Comparison of ENCODE assay signal across 31 cellular contexts in the genomic region with DNA sequence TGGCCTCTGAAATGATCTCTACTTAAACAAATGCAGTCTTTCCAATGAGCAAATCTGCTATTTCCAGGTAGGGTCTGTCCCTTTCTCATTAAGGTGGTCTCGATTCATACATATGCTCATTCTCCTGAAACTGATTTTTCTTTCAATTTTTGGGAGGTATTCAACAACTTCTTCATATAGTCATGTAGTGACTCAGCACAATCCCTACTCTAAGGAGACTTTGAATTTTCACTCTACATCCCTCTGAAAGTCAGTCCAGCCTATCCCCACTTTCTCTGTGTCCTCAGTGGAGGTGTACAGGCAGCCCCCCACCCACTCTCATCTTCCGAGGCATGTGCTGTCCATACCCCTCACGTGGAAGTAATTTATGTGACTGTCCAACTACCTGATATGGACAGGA.
"Had no signal": no experiment of that assay in that cellular context is flagged by ENCODE, and none has a peak within 500 bp of the region (broad histone marks: within the 10 kb centered on the region; RNA-seq: fewer than 3 reads in every experiment).

No MANE protein-coding gene starts in this region.

- H3K4me2 ChIP-seq: neural progenitor cell, smooth muscle cell had no signal

- H2AFZ ChIP-seq: neural progenitor cell, parathyroid adenoma had no signal

- H3K27me3 Mint-ChIP-seq: type B pancreatic cell had no signal

- H3K4me3 Mint-ChIP-seq: natural killer cell; nephron; neural progenitor cell; stimulated activated memory B cell treated with anti-CD40 and anti-IgM and Interleukin-4, amounts not matched to agents 10 μg/mL and 1 μg/mL and 100 μg/mL, for 72 hours; stimulated activated naive CD8-positive, alpha-beta T cell treated with anti-CD3 and anti-CD28 coated beads, Interleukin-15, amount 100 ng/mL, for 72 hours; type B pancreatic cell had no signal

- DNase-seq: natural killer cell; occipital lobe; ovary; posterior cingulate gyrus; psoas muscle; right cardiac atrium; spleen; stimulated activated CD4-positive, alpha-beta T cell treated with anti-CD3 and anti-CD28 coated beads, Interleukin-12 subunit alpha, Interleukin-12 subunit beta, amount 100 ng/mL, for 4 hours; stimulated activated CD4-positive, alpha-beta T cell treated with anti-CD3 and anti-CD28 coated beads, Interleukin-1b, Interleukin-23, amount 100 ng/mL, for 48 hours; stimulated activated CD4-positive, alpha-beta T cell treated with anti-CD3 and anti-CD28 coated beads, Interleukin-4, amount 100 ng/mL, for 1 hour; stimulated activated CD4-positive, alpha-beta T cell treated with anti-CD3 and anti-CD28 coated beads, Interleukin-4, amount 100 ng/mL, for 4 hours; stimulated activated CD8-positive, alpha-beta memory T cell treated with anti-CD3 and anti-CD28 coated beads, Interleukin-4, amount 100 ng/mL, for 48 hours; stimulated activated naive CD4-positive, alpha-beta T cell; stimulated activated naive CD8-positive, alpha-beta T cell treated with anti-CD3 and anti-CD28 coated beads, Interleukin-15, amount 100 ng/mL, for 72 hours; stimulated activated naive CD8-positive, alpha-beta T cell treated with anti-CD3 and anti-CD28 coated beads, Interleukin-15, Interleukin-2, amounts not matched to agents 100 U/mL and 50 U/mL, for 24 hours; substantia nigra; testis; tibial artery; transverse colon; upper lobe of right lung; uterus had no signal

- H3K36me3 ChIP-seq: neural progenitor cell, ovary, spleen, suprapubic skin, tibial artery, transverse colon, upper lobe of right lung, uterus had no signal

- H3K4me1 Mint-ChIP-seq: stimulated activated naive CD8-positive, alpha-beta T cell treated with anti-CD3 and anti-CD28 coated beads, Interleukin-15, amount 100 ng/mL, for 72 hours had no signal

- H3K4me1 ChIP-seq: parathyroid adenoma, psoas muscle, suprapubic skin, testis, tibial artery, transverse colon, upper lobe of right lung, uterus had no signal

- H3K4me3 ChIP-seq: neural progenitor cell, ovary, psoas muscle, skin epidermis, smooth muscle cell, spleen, suprapubic skin, testis, tibial artery, transverse colon, upper lobe of right lung, uterus had no signal

- ATAC-seq: natural killer cell; psoas muscle; right cardiac atrium; sciatic nerve; stimulated activated memory B cell treated with anti-CD40 and anti-IgM and Interleukin-4, amounts not matched to agents 10 μg/mL and 1 μg/mL and 100 μg/mL, for 72 hours; stimulated activated naive CD8-positive, alpha-beta T cell treated with anti-CD3 and anti-CD28 coated beads, Interleukin-15, amount 100 ng/mL, for 72 hours; stimulated activated naive CD8-positive, alpha-beta T cell treated with anti-CD3 and anti-CD28 coated beads, Interleukin-15, Interleukin-2, amounts not matched to agents 100 U/mL and 50 U/mL, for 24 hours; upper lobe of right lung had no signal

- H3K9me3 Mint-ChIP-seq: natural killer cell, type B pancreatic cell had no signal

- H3K27ac Mint-ChIP-seq: natural killer cell; nephron; neural progenitor cell; progenitor cell of endocrine pancreas; stimulated activated memory B cell treated with anti-CD40 and anti-IgM and Interleukin-4, amounts not matched to agents 10 μg/mL and 1 μg/mL and 100 μg/mL, for 72 hours; type B pancreatic cell had no signal

- H3K9me3 ChIP-seq: ovary, psoas muscle, suprapubic skin, testis, tibial artery, transverse colon, upper lobe of right lung, uterus had no signal

- H3K27me3 ChIP-seq: neural progenitor cell, ovary, testis, transverse colon, upper lobe of right lung, uterus had no signal

- H3K36me3 Mint-ChIP-seq: natural killer cell; stimulated activated memory B cell treated with anti-CD40 and anti-IgM and Interleukin-4, amounts not matched to agents 10 μg/mL and 1 μg/mL and 100 μg/mL, for 72 hours had no signal

- H3K27ac ChIP-seq: neural progenitor cell, ovary, parathyroid adenoma, psoas muscle, skin epidermis, spleen, suprapubic skin, testis, tibial artery, transverse colon, upper lobe of right lung, uterus had no signal

- H3K9ac ChIP-seq: neural progenitor cell, parathyroid adenoma had no signal
